ENCODE assay signal across 1 cellular context in the genomic region with DNA sequence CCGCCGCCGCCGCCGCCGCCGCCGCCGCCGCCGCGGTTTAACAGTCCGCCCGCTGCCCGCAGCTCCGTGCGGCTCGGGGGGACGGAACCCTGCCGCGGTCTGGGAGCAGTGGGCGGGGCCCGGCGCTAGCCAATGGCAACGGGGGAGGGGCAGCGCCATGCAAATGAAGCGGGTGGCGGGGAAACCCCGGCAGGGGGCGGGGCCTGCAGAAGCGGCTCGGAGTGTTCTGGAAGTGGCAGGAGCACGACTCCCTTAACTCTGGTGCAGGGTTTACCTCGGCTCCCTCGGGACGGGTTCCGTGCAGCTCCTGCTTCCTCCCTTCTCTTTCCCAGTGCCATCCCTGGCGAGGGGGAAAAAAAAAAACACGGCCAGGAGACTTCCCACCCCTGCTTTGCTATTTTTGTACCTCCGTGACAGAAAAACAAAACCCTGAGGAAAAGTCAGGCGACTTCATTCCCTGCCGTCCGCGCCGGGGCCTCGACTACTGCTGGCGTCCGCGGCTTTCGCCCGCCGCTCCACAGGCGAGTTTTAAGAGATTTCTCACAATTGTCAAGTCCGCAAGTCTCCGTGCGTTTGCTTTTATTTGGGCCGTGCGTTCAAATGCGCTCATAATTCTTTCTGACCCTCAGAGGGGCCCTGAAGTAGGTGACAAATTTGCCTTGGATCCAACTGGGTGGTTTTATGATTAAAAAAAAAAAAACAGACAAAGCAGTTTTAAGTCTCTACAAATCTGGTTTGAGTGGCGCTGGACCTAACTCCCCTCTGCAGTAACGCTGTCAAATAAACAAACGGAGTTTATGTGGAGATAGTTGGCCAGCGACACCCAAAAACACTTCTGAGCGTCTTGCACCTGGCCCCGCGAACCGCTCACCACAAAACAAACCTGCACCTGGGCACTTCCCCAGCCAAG.
A peak's percentile ranks its signal among the peaks of the same experiment; 100 is the strongest.
TF ChIP-seq lines count a peak whose summit lies in the region.

A gene with protein sequence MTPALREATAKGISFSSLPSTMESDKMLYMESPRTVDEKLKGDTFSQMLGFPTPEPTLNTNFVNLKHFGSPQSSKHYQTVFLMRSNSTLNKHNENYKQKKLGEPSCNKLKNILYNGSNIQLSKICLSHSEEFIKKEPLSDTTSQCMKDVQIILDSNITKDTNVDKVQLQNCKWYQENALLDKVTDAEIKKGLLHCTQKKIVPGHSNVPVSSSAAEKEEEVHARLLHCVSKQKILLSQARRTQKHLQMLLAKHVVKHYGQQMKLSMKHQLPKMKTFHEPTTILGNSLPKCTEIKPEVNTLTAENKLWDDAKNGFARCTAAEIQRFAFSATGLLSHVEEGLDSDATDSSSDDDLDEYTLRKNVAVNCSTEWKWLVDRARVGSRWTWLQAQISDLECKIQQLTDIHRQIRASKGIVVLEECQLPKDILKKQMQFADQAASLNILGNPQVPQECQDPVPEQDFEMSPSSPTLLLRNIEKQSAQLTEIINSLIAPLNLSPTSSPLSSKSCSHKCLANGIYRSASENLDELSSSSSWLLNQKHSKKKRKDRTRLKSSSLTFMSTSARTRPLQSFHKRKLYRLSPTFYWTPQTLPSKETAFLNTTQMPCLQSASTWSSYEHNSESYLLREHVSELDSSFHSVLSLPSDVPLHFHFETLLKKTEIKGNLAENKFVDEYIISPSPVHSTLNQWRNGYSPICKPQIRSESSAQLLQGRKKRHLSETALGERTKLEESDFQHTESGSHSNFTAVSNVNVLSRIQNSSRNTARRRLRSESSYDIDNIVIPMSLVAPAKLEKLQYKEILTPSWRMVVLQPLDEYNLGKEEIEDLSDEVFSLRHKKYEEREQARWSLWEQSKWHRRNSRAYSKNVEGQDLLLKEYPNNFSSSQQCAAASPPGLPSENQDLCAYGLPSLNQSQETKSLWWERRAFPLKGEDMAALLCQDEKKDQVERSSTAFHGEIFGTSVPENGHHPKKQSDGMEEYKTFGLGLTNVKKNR (minus strand): TSS at position 101 of the 910 bp plus-strand sequence. CDS start 16,827 bp downstream, outside the sequence.

TF ChIP-seq in HepG2, 621 proteins besides CTCF, POLR2A, EP300 and RAD21 (continued from another document and continues in another):
- TF ChIP-seq HDAC2 (CRISPR knock-in tag; IDR thresholded peaks at IDR 0.05) (peak; percentile 55), ZNF768 (CRISPR knock-in tag; IDR thresholded peaks at IDR 0.05) (no peak), KLF11 (CRISPR knock-in tag; IDR thresholded peaks at IDR 0.05) (peak; percentile 6; the same call in 1 of the 2 replicates), ZNF564 (CRISPR knock-in tag; IDR thresholded peaks at IDR 0.05) (peak; percentile 30; the same call in 1 of the 2 replicates), POLR2AphosphoS5 (IDR thresholded peaks at IDR 0.05; ENCODE audit: low read depth, low read length) (peak; percentile 40; the same call in 1 of the 2 replicates), ZSCAN12 (CRISPR knock-in tag; IDR thresholded peaks at IDR 0.05) (peak; percentile 58; the same call in 1 of the 2 replicates), ZBTB20 (CRISPR knock-in tag; IDR thresholded peaks at IDR 0.05; ENCODE audit: borderline replicate concordance, low read depth) (no peak), ZNF543 (CRISPR knock-in tag; IDR thresholded peaks at IDR 0.05) (0 out of 2 replicates have a peak, but pooled peaks have one; percentile 43), MXI1 (IDR thresholded peaks at IDR 0.05; ENCODE audit: borderline replicate concordance, low read depth, low read length) (peak; percentile 63; the same call in 1 of the 3 replicates), ZNF292 (CRISPR knock-in tag; IDR thresholded peaks at IDR 0.05; ENCODE audit: borderline replicate concordance, low read depth) (peak; percentile 54; the same call in 1 of the 2 replicates), RXRB (CRISPR knock-in tag; IDR thresholded peaks at IDR 0.05; ENCODE audit: borderline replicate concordance) (peak; percentile 15; the same call in 1 of the 2 replicates), ZNF557 (CRISPR knock-in tag; IDR thresholded peaks at IDR 0.05) (peak; percentile 83; the same call in 1 of the 2 replicates), ZNF256 (CRISPR knock-in tag; conservative IDR thresholded peaks at IDR 0.05) (peak; percentile 78; the same call in 1 of the 2 replicates), EEA1 (CRISPR knock-in tag; IDR thresholded peaks at IDR 0.05; ENCODE audit: borderline replicate concordance) (0 out of 2 replicates have a peak, but pooled peaks have one; percentile 26), MEIS1 (CRISPR knock-in tag; IDR thresholded peaks at IDR 0.05; ENCODE audit: borderline replicate concordance) (0 out of 2 replicates have a peak, but pooled peaks have one; percentile 54), ZMYM4 (CRISPR knock-in tag; IDR thresholded peaks at IDR 0.05) (peak; percentile 78), NFYC (CRISPR knock-in tag; IDR thresholded peaks at IDR 0.05) (peak; percentile 78), ZNF775 (CRISPR knock-in tag; IDR thresholded peaks at IDR 0.05; ENCODE audit: borderline replicate concordance) (peak; percentile 60; the same call in 1 of the 2 replicates), MIER3 (CRISPR knock-in tag; IDR thresholded peaks at IDR 0.05; ENCODE audit: borderline replicate concordance) (peak; percentile 62; the same call in 1 of the 2 replicates), SP1 (IDR thresholded peaks at IDR 0.05) (no peak), SP1 (CRISPR knock-in tag; IDR thresholded peaks at IDR 0.05) (peak; percentile 91), ERF (CRISPR knock-in tag; IDR thresholded peaks at IDR 0.05) (peak; percentile 32; the same call in 1 of the 2 replicates), SALL1 (CRISPR knock-in tag; IDR thresholded peaks at IDR 0.05) (peak; percentile 20; the same call in 1 of the 2 replicates), KAT2B (IDR thresholded peaks at IDR 0.05; ENCODE audit: borderline replicate concordance, low read depth, low read length) (no peak), GATAD2A (CRISPR knock-in tag; IDR thresholded peaks at IDR 0.05) (peak; percentile 51), ATF7-NPFF (CRISPR knock-in tag; IDR thresholded peaks at IDR 0.05; ENCODE audit: low read depth) (peak; percentile 60), ZNF234 (CRISPR knock-in tag; conservative IDR thresholded peaks at IDR 0.05) (no peak), ZNF572 (CRISPR knock-in tag; IDR thresholded peaks at IDR 0.05) (peak; percentile 65; the same call in 1 of the 2 replicates), ZBTB42 (CRISPR knock-in tag; IDR thresholded peaks at IDR 0.05) (peak; percentile 64; the same call in 1 of the 2 replicates), MYNN (CRISPR knock-in tag; IDR thresholded peaks at IDR 0.05; ENCODE audit: low read depth) (no peak), NRL (CRISPR knock-in tag; IDR thresholded peaks at IDR 0.05; ENCODE audit: borderline replicate concordance) (peak; percentile 64; the same call in 1 of the 2 replicates), SP4 (CRISPR knock-in tag; IDR thresholded peaks at IDR 0.05) (peak; percentile 74), ZNF879 (CRISPR knock-in tag; IDR thresholded peaks at IDR 0.05) (peak; percentile 64; the same call in 1 of the 2 replicates), PHF21A (CRISPR knock-in tag; IDR thresholded peaks at IDR 0.05) (peak; percentile 52; the same call in 1 of the 2 replicates), CBX5 (CRISPR knock-in tag; IDR thresholded peaks at IDR 0.05; ENCODE audit: borderline replicate concordance) (peak; percentile 17; the same call in 1 of the 2 replicates), TP53 (CRISPR knock-in tag; conservative IDR thresholded peaks at IDR 0.05) (0 out of 2 replicates have a peak, but pooled peaks have one; percentile 46), ZNF562 (CRISPR knock-in tag; IDR thresholded peaks at IDR 0.05; ENCODE audit: borderline replicate concordance) (0 out of 2 replicates have a peak, but pooled peaks have one; percentile 43)
- TF ChIP-seq, protein P1, sequence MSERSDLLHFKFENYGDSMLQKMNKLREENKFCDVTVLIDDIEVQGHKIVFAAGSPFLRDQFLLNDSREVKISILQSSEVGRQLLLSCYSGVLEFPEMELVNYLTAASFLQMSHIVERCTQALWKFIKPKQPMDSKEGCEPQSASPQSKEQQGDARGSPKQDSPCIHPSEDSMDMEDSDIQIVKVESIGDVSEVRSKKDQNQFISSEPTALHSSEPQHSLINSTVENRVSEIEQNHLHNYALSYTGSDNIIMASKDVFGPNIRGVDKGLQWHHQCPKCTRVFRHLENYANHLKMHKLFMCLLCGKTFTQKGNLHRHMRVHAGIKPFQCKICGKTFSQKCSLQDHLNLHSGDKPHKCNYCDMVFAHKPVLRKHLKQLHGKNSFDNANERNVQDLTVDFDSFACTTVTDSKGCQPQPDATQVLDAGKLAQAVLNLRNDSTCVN (CRISPR knock-in tag; IDR thresholded peaks at IDR 0.05; ENCODE audit: borderline replicate concordance) = peak; percentile 66; the same call in 1 of the 2 replicates
- TF ChIP-seq, protein P2, sequence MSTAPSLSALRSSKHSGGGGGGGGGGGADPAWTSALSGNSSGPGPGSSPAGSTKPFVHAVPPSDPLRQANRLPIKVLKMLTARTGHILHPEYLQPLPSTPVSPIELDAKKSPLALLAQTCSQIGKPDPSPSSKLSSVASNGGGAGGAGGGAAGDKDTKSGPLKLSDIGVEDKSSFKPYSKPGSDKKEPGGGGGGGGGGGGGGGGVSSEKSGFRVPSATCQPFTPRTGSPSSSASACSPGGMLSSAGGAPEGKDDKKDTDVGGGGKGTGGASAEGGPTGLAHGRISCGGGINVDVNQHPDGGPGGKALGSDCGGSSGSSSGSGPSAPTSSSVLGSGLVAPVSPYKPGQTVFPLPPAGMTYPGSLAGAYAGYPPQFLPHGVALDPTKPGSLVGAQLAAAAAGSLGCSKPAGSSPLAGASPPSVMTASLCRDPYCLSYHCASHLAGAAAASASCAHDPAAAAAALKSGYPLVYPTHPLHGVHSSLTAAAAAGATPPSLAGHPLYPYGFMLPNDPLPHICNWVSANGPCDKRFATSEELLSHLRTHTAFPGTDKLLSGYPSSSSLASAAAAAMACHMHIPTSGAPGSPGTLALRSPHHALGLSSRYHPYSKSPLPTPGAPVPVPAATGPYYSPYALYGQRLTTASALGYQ (CRISPR knock-in tag; IDR thresholded peaks at IDR 0.05) = 0 out of 2 replicates have a peak, but pooled peaks have one; percentile 38
- TF ChIP-seq, protein P3, sequence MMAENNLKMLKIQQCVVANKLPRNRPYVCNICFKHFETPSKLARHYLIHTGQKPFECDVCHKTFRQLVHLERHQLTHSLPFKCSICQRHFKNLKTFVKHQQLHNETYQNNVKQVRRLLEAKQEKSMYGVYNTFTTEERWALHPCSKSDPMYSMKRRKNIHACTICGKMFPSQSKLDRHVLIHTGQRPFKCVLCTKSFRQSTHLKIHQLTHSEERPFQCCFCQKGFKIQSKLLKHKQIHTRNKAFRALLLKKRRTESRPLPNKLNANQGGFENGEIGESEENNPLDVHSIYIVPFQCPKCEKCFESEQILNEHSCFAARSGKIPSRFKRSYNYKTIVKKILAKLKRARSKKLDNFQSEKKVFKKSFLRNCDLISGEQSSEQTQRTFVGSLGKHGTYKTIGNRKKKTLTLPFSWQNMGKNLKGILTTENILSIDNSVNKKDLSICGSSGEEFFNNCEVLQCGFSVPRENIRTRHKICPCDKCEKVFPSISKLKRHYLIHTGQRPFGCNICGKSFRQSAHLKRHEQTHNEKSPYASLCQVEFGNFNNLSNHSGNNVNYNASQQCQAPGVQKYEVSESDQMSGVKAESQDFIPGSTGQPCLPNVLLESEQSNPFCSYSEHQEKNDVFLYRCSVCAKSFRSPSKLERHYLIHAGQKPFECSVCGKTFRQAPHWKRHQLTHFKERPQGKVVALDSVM (CRISPR knock-in tag; IDR thresholded peaks at IDR 0.05) = peak; percentile 28; the same call in 1 of the 2 replicates
- TF ChIP-seq, protein P4, sequence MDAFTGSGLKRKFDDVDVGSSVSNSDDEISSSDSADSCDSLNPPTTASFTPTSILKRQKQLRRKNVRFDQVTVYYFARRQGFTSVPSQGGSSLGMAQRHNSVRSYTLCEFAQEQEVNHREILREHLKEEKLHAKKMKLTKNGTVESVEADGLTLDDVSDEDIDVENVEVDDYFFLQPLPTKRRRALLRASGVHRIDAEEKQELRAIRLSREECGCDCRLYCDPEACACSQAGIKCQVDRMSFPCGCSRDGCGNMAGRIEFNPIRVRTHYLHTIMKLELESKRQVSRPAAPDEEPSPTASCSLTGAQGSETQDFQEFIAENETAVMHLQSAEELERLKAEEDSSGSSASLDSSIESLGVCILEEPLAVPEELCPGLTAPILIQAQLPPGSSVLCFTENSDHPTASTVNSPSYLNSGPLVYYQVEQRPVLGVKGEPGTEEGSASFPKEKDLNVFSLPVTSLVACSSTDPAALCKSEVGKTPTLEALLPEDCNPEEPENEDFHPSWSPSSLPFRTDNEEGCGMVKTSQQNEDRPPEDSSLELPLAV (CRISPR knock-in tag; conservative IDR thresholded peaks at IDR 0.05; ENCODE audit: low read depth) = no peak
- TF ChIP-seq, protein P5, sequence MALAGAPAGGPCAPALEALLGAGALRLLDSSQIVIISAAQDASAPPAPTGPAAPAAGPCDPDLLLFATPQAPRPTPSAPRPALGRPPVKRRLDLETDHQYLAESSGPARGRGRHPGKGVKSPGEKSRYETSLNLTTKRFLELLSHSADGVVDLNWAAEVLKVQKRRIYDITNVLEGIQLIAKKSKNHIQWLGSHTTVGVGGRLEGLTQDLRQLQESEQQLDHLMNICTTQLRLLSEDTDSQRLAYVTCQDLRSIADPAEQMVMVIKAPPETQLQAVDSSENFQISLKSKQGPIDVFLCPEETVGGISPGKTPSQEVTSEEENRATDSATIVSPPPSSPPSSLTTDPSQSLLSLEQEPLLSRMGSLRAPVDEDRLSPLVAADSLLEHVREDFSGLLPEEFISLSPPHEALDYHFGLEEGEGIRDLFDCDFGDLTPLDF (CRISPR knock-in tag; IDR thresholded peaks at IDR 0.05) = peak; percentile 43
- TF ChIP-seq, protein P6, sequence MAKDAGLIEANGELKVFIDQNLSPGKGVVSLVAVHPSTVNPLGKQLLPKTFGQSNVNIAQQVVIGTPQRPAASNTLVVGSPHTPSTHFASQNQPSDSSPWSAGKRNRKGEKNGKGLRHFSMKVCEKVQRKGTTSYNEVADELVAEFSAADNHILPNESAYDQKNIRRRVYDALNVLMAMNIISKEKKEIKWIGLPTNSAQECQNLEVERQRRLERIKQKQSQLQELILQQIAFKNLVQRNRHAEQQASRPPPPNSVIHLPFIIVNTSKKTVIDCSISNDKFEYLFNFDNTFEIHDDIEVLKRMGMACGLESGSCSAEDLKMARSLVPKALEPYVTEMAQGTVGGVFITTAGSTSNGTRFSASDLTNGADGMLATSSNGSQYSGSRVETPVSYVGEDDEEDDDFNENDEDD (CRISPR knock-in tag; IDR thresholded peaks at IDR 0.05; ENCODE audit: borderline replicate concordance) = peak; percentile 87
- TF ChIP-seq, protein P7, sequence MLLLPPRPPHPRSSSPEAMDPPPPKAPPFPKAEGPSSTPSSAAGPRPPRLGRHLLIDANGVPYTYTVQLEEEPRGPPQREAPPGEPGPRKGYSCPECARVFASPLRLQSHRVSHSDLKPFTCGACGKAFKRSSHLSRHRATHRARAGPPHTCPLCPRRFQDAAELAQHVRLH (CRISPR knock-in tag; IDR thresholded peaks at IDR 0.05; ENCODE audit: borderline replicate concordance, low read depth) = peak; percentile 50; the same call in 1 of the 2 replicates
- TF ChIP-seq, protein P8, sequence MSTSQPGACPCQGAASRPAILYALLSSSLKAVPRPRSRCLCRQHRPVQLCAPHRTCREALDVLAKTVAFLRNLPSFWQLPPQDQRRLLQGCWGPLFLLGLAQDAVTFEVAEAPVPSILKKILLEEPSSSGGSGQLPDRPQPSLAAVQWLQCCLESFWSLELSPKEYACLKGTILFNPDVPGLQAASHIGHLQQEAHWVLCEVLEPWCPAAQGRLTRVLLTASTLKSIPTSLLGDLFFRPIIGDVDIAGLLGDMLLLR (CRISPR knock-in tag; IDR thresholded peaks at IDR 0.05) = peak; percentile 42; the same call in 1 of the 2 replicates
